ENCODE assay signal across 9 cellular contexts in genomic region chr12:125983094-125983783, GRCh38.
DNase-seq lines count a peak whose midpoint lies in the region; ATAC-seq, FAIRE-seq and TF ChIP-seq lines count a peak whose summit lies in the region.
"Had no signal": no experiment of that assay in that cellular context is flagged by ENCODE, and none has a peak within 500 bp of the region (broad histone marks: within the 10 kb centered on the region; RNA-seq: fewer than 3 reads in every experiment).

No MANE protein-coding gene starts in this region.

- no peak for TF ChIP-seq CTCF in epithelial cell of esophagus (IDR thresholded peaks at IDR 0.05; ENCODE audit: insufficient read depth, low read depth, low read length, missing control alignments)

- no peaks in the 10 kb centered on the region for H3K4me1 ChIP-seq in ACC112 (ENCODE audit: control insufficient read depth, insufficient read depth, low read length, unreplicated experiment)

- H3K27me3 ChIP-seq in ACC112 (ENCODE audit: insufficient read depth, low read length): no peaks in the 10 kb centered on the region

- DNase-seq in NCI-H128 (lab: John Stamatoyannopoulos, UW; ENCODE audit: unreplicated experiment): peak; percentile 29
- peak; percentile 59 for DNase-seq in epithelial cell of esophagus (ENCODE audit: low read depth)
- peak; percentile 68 for DNase-seq in myocyte (ENCODE audit: low read depth)
- DNase-seq in NCI-H2227 treated with DMSO at 0.1 percent for 48 hours (lab: John Stamatoyannopoulos, UW): no peak
- DNase-seq in GM12892 (ENCODE audit: insufficient read length): no peak

- H2AFZ ChIP-seq in ACC112 (ENCODE audit: low read length, unreplicated experiment): peak overlapping the region; percentile 65

- FAIRE-seq in GM12892 (lab: Jason Lieb, UNC): no peak
- FAIRE-seq: keratinocyte had no signal

- H3K27ac ChIP-seq in ACC112 (ENCODE audit: low read depth, low read length): no peak overlapping the region

- H3K4me3 ChIP-seq in ACC112 (ENCODE audit: low read depth, low read length) (peak overlapping the region; percentile 75), epithelial cell of esophagus (ENCODE audit: low read length) (peak overlapping the region; percentile 54)

- no peaks in the 10 kb centered on the region for H3K79me2 ChIP-seq in ACC112 (ENCODE audit: control insufficient read depth, insufficient read depth, low read length, unreplicated experiment)

- TF ChIP-seq POLR2A in GM12892 (IDR thresholded peaks at IDR 0.05; ENCODE audit: low read depth, low read length): no peak

- no peaks in the 10 kb centered on the region for H3K36me3 ChIP-seq in ACC112 (ENCODE audit: insufficient read depth, low read length)

- ATAC-seq in HG03039 (IDR thresholded peaks at IDR 0.05; ENCODE audit: unreplicated experiment) (no peak), HG03196 (IDR thresholded peaks at IDR 0.05; ENCODE audit: unreplicated experiment) (no peak)

Comparison
In these comparisons a context has a peak if more than half of its experiments do, and no peak if none do; other contexts are left out.
1. DNase-seq: peak in NCI-H128 (single experiment), epithelial cell of esophagus (single experiment) and myocyte (single experiment); none in NCI-H2227 treated with DMSO at 0.1 percent for 48 hours (single experiment) and GM12892 (single experiment).